In the genomic region with DNA sequence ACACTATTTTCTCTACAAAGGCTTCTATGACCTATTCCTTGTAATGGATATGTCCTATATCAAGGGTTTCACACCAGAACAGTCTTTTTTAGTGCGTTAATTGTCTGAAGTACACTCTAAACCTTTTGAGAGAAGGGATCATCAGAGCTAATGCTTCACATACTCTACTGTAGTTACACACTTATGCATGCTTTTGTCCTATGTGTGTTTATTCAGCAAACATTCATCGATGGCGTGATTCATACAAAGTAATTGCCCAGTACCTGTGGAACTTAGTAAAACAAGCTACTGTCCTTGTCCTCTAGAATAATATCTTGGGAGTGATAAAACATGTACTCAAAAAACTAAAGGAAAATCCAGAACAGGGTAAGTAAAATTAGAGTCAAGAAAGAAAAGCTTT, we compare ENCODE assay signal across 20 cellular contexts.
DNase-seq lines count a peak whose midpoint lies in the region; ATAC-seq, FAIRE-seq and TF ChIP-seq lines count a peak whose summit lies in the region.
"Had no signal": no experiment of that assay in that cellular context is flagged by ENCODE, and none has a peak within 500 bp of the region (broad histone marks: within the 10 kb centered on the region; RNA-seq: fewer than 3 reads in every experiment).

No MANE protein-coding gene starts in this region.

- DNase-seq in DMS53 (lab: John Stamatoyannopoulos, UW): peak; percentile 97
- DNase-seq in NCI-H1417 (lab: John Stamatoyannopoulos, UW): peak; percentile 49 to 91 (median 65)
- peak; percentile 31 for DNase-seq in NCI-H510A (lab: John Stamatoyannopoulos, UW)
- DNase-seq in bronchial epithelial cell (ENCODE audit: low read depth): peak; percentile 32
- DNase-seq in activated T-cell treated with anti-CD3 and anti-CD28 coated beads, Interleukin-2, amount 50 U/mL, for 48 hours: no peak
- DNase-seq in activated CD4-positive, alpha-beta T cell treated with anti-CD3 and anti-CD28 coated beads for 48 hours: no peak
- DNase-seq: CD4-positive, CD25-positive, alpha-beta regulatory T cell; DMS79 treated with DMSO at 0.1 percent for 48 hours; H7; KBM-7; NCI-H1105 treated with DMSO at 0.1 percent for 48 hours; NCI-H1694 treated with DMSO at 0.1 percent for 48 hours; NCI-H446; NCI-H82; OCI-M1; Right ventricle myocardium superior; SW 1271; T-helper 17 cell had no signal

- H3K36me3 ChIP-seq in bronchial epithelial cell (ENCODE audit: control insufficient read depth, insufficient read depth, low read length): no peaks in the 10 kb centered on the region

- H3K27me3 ChIP-seq in bronchial epithelial cell (ENCODE audit: control insufficient read depth, insufficient read depth, low read length): no peaks in the 10 kb centered on the region

- ATAC-seq in HG03521 (IDR thresholded peaks at IDR 0.05; ENCODE audit: unreplicated experiment) (no peak), HG02973 (IDR thresholded peaks at IDR 0.05; ENCODE audit: unreplicated experiment) (no peak)
- ATAC-seq: T-helper 17 cell had no signal

- TF ChIP-seq CTCF in bronchial epithelial cell (IDR thresholded peaks at IDR 0.05; ENCODE audit: insufficient read depth, low read length, severe bottlenecking): no peak

- H3K4me3 ChIP-seq in bronchial epithelial cell (ENCODE audit: low read depth, low read length): no peak overlapping the region

- FAIRE-seq in bronchial epithelial cell (lab: Jason Lieb, UNC): no peak

Comparison
In these comparisons a context has a peak if more than half of its experiments do, and no peak if none do; other contexts are left out.
1. DNase-seq: peak in DMS53 (single experiment), NCI-H1417 (3 of 3), NCI-H510A (single experiment) and bronchial epithelial cell (single experiment); none in activated T-cell treated with anti-CD3 and anti-CD28 coated beads, Interleukin-2, amount 50 U/mL, for 48 hours (0 of 2) and activated CD4-positive, alpha-beta T cell treated with anti-CD3 and anti-CD28 coated beads for 48 hours (single experiment).